In the genomic region with DNA sequence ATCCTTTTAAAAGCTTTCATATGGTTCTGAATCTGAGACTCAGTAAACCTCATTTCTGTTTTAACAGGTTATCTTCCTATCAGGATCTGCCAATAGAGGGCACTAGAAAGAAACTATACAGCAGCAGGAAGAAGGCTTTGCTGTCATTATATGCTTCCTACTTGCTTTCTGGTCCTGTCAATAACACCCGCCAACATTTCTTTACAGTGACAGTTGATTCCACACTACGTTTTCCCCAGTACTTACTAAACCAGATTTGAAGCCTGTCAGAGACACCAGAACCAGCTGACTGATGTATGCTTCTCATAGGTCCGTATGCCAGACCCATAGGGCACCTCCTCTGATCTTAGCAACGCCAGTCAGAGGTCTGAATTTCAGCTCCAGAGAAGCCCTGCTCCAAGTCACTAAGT, we compare ENCODE assay signal across 8 cellular contexts.
DNase-seq lines count a peak whose midpoint lies in the region; ATAC-seq, FAIRE-seq and TF ChIP-seq lines count a peak whose summit lies in the region.

No MANE protein-coding gene starts in this region.

- H3K36me3 Mint-ChIP-seq in CD4-positive, alpha-beta T cell (ENCODE audit: low read depth) = no peaks in the 10 kb centered on the region

- WGBS in GM12878 (ENCODE audit: insufficient coverage, insufficient replicate concordance, low lambda C conversion rate, missing lambda C conversion rate) = 1% methylated on average over 4 of the region's 4 CpGs

- H4K20me1 ChIP-seq in GM12878 (ENCODE audit: control insufficient read depth, insufficient read depth) = no peaks in the 10 kb centered on the region
- no peaks in the 10 kb centered on the region for H4K20me1 ChIP-seq in keratinocyte (ENCODE audit: control insufficient read depth, extremely low read depth, insufficient read depth, low read length)

- CTCF ChIA-PET in CD4-positive, alpha-beta T cell (lab: Charles Lee) = no interaction called here
- CTCF ChIA-PET in GM12878 (lab: Yijun Ruan, JAX) = interaction anchor here (1.1 to 1.5 kb wide), 4 partner anchors 9 to 581 kb away, joined by 3 to 4 read pairs (median 4); no protein-coding TSS in a partner anchor

- H3K27ac Mint-ChIP-seq in CD4-positive, alpha-beta T cell = no peak overlapping the region

- SMC1A ChIA-PET in GM12878 (lab: Charles Lee; ENCODE audit: uncharacterized antibody, unreplicated experiment) = no interaction called here

- H3K79me2 ChIP-seq in GM12878 (ENCODE audit: control insufficient read depth, insufficient read depth, low read length) (no peaks in the 10 kb centered on the region), keratinocyte (ENCODE audit: control insufficient read depth, insufficient read depth, low read length) (no peaks in the 10 kb centered on the region)

- in situ Hi-C loops in GM12878 (cut with MboI) = no loop called here

- TF ChIP-seq EP300 in GM12878 (IDR thresholded peaks at IDR 0.05; ENCODE audit: borderline replicate concordance in 1 of 2, control insufficient read depth in 1 of 2, low read depth in 2 of 2, low read length in 2 of 2) = no peak

- H3K27me3 ChIP-seq in CD4-positive, alpha-beta T cell (ENCODE audit: control insufficient read depth, insufficient read depth, low read length) = no peaks in the 10 kb centered on the region
- no peaks in the 10 kb centered on the region for H3K27me3 ChIP-seq in GM12878 (replicated peaks in 1 of 2; ENCODE audit: control insufficient read depth in 2 of 2, insufficient read depth in 2 of 2, low read length in 1 of 2)
- no peaks in the 10 kb centered on the region for H3K27me3 ChIP-seq in keratinocyte (ENCODE audit: control insufficient read depth, extremely low read depth, insufficient read depth, low read length)

- H3K9me3 Mint-ChIP-seq in CD4-positive, alpha-beta T cell = no peaks in the 10 kb centered on the region

- H2AFZ ChIP-seq in GM12878 (ENCODE audit: control insufficient read depth, low read depth, low read length) = peak overlapping the region; percentile 74
- peak overlapping the region; percentile 91 for H2AFZ ChIP-seq in keratinocyte (ENCODE audit: control insufficient read depth, low read length)

- intact Hi-C loops in CD4-positive, alpha-beta T cell (cut with DNase I, micrococcal nuclease) = no loop called here
- intact Hi-C loops in GM12878 (cut with micrococcal nuclease; ENCODE audit: unreplicated experiment) = no loop called here

- H3K4me1 Mint-ChIP-seq in CD4-positive, alpha-beta T cell (ENCODE audit: low read depth) = no peaks in the 10 kb centered on the region

- TF ChIP-seq CTCF in CD4-positive, alpha-beta T cell (IDR thresholded peaks at IDR 0.05) = no peak
- TF ChIP-seq CTCF in GM12878 (IDR thresholded peaks at IDR 0.05 in 2 of 3, conservative IDR thresholded peaks at IDR 0.05 in 1 of 3; ENCODE audit: control insufficient read depth in 2 of 3, extremely low read depth in 1 of 3, insufficient read depth in 1 of 3, low read depth in 3 of 3, low read length in 3 of 3) (peak; percentile 55 to 66 (median 65)), keratinocyte (optimal IDR thresholded peaks at IDR 0.05 in 1 of 3, IDR thresholded peaks at IDR 0.05 in 1 of 3, conservative IDR thresholded peaks at IDR 0.05 in 1 of 3; ENCODE audit: extremely low read depth in 1 of 3, insufficient read depth in 2 of 3, low read length in 3 of 3) (peak in 2 of 3 experiments; percentile 62 to 71)

- TF ChIP-seq RAD21 in GM12878 (IDR thresholded peaks at IDR 0.05; ENCODE audit: insufficient read depth, low read depth, low read length) = peak; percentile 60

- H3K4me3 ChIP-seq in GM12878 = no peak overlapping the region
- H3K4me3 ChIP-seq in keratinocyte (ENCODE audit: control insufficient read depth in 2 of 3, extremely low read depth in 1 of 3, insufficient read depth in 2 of 3, low read depth in 1 of 3, low read length in 3 of 3) = peak overlapping the region in 2 of 3 experiments; percentile 47 to 52

- H3K9ac ChIP-seq in GM12878 (ENCODE audit: control insufficient read depth, insufficient read depth, low read length) = no peak overlapping the region
- no peak overlapping the region for H3K9ac ChIP-seq in keratinocyte (ENCODE audit: control insufficient read depth, extremely low read depth, insufficient read depth, low read length)

- RAD21 ChIA-PET in GM12878 (lab: Charles Lee; ENCODE audit: unreplicated experiment) = no interaction called here

- BruUV-seq in GM12878 (replicated peaks; lab: Mats Ljungman, UMichigan) = no TSS peak

- H3K9me1 ChIP-seq in keratinocyte (ENCODE audit: control insufficient read depth, extremely low read depth, insufficient read depth, low read length) = no peaks in the 10 kb centered on the region

- H3K27me3 Mint-ChIP-seq in CD4-positive, alpha-beta T cell = no peaks in the 10 kb centered on the region

- H3K4me2 ChIP-seq in GM12878 (ENCODE audit: control insufficient read depth, insufficient read depth) (peak overlapping the region; percentile 64; the same call in 1 of the 2 replicates), keratinocyte (ENCODE audit: control insufficient read depth, extremely low read depth, insufficient read depth, low read depth, low read length) (peak overlapping the region; percentile 78)

- H3K9me3 ChIP-seq in CD4-positive, alpha-beta T cell (ENCODE audit: control insufficient read depth, low read length) = no peaks in the 10 kb centered on the region
- H3K9me3 ChIP-seq in GM12878 (replicated peaks; ENCODE audit: control insufficient read depth, insufficient read depth, low read length) (no peaks in the 10 kb centered on the region), keratinocyte (ENCODE audit: control insufficient read depth, low read depth, low read length) (no peaks in the 10 kb centered on the region)

- dilution Hi-C loops in keratinocyte (cut with MboI; ENCODE audit: extremely low pct_ligation_motif_present, low sequenced_read_pairs) = no loop called here

- H3K4me1 ChIP-seq in GM12878 (ENCODE audit: control insufficient read depth, insufficient read depth, low read length) (no peaks in the 10 kb centered on the region), keratinocyte (ENCODE audit: control insufficient read depth, extremely low read depth, insufficient read depth, low read length) (peaks cover 2% of the 10 kb centered on the region)

- H3K27ac ChIP-seq in CD4-positive, alpha-beta T cell (ENCODE audit: low read depth, low read length) = no peak overlapping the region
- H3K27ac ChIP-seq in GM12878 (ENCODE audit: control insufficient read depth, insufficient read depth) (no peak overlapping the region), keratinocyte (ENCODE audit: control insufficient read depth, insufficient read depth, low read length) (no peak overlapping the region)

- peak overlapping the region; percentile 56 for H3K4me3 Mint-ChIP-seq in CD4-positive, alpha-beta T cell

- TF ChIP-seq POLR2A in GM12878 (IDR thresholded peaks at IDR 0.05; ENCODE audit: low read depth, low read length) = no peak

- POLR2A ChIA-PET in CD4-positive, alpha-beta T cell (lab: Charles Lee) = no interaction called here
- POLR2A ChIA-PET in GM12878 (lab: Charles Lee) = no interaction called here

- no peak for DNase-seq in CD4-positive, alpha-beta T cell
- peak; percentile 77 for DNase-seq in NCI-H510A treated with DMSO at 0.1 percent for 48 hours (lab: John Stamatoyannopoulos, UW)
- peak; percentile 3 for DNase-seq in GM12878 (ENCODE audit: low read depth, low spot score)
- no peak for DNase-seq in keratinocyte (ENCODE audit: low read depth, low spot score)
- DNase-seq in superior temporal gyrus (ENCODE audit: extremely low spot score) = peak; percentile 82
- no peak for DNase-seq in activated gamma-delta T cell treated with Interleukin-2 at 50 U/mL for 16 hours

- FAIRE-seq in GM12878 (lab: Jason Lieb, UNC) (peak; percentile 84), keratinocyte (lab: Jason Lieb, UNC) (peak; percentile 61)

- ATAC-seq in CD4-positive, alpha-beta T cell (ENCODE audit: poor library complexity) = peak; percentile 52
- ATAC-seq in GM19035 (IDR thresholded peaks at IDR 0.05; ENCODE audit: unreplicated experiment) = peak; percentile 94
- ATAC-seq in HG03196 (IDR thresholded peaks at IDR 0.05; ENCODE audit: unreplicated experiment) = peak; percentile 80
- peak; percentile 95 for ATAC-seq in GM12878

- H3K36me3 ChIP-seq in GM12878 (ENCODE audit: control insufficient read depth in 2 of 2, insufficient read depth in 2 of 2, low read length in 1 of 2) (no peaks in the 10 kb centered on the region), keratinocyte (ENCODE audit: control insufficient read depth in 2 of 2, extremely low read depth in 1 of 2, insufficient read depth in 2 of 2, low read length in 2 of 2) (no peaks in the 10 kb centered on the region)

TF ChIP-seq in GM12878, 131 proteins besides CTCF, POLR2A, EP300 and RAD21 (continues in another document):
- peak; percentile 44; the same call in 1 of the 2 replicates for TF ChIP-seq SMC3 (IDR thresholded peaks at IDR 0.05; ENCODE audit: borderline replicate concordance, low read length)

Comparison
In these comparisons a context has a peak if more than half of its experiments do, and no peak if none do; other contexts are left out.
1. DNase-seq: peak in NCI-H510A treated with DMSO at 0.1 percent for 48 hours (single experiment), GM12878 (single experiment) and superior temporal gyrus (single experiment); none in CD4-positive, alpha-beta T cell (0 of 10), keratinocyte (single experiment) and activated gamma-delta T cell treated with Interleukin-2 at 50 U/mL for 16 hours (single experiment).
2. Peak in every context shown above with its lines, with median percentiles within 50 percentile points of each other: ATAC-seq.